Comparison of ENCODE assay signal across 1 cellular context in the genomic region with DNA sequence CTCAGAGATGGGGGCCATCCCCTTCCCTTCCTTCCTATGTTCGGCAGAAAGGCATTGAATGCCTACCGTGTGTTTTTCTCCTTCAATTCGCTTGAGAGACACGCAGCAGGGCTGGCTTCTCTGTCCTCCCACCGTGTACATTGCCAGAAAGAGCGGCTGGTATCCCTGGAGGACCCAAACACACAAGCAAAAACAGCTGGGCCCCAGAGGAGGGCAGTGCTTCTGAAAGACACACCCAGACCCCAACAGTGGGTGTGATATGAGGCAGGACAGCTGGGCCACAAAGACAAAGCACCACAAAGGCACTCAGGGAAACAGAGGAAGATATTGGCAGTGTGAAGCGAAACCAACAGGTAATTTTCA.
TF ChIP-seq lines count a peak whose summit lies in the region.

No MANE protein-coding gene starts in this region.

TF ChIP-seq in GM23338, 12 proteins besides CTCF, POLR2A, EP300 and RAD21:
- TF ChIP-seq, protein P1, sequence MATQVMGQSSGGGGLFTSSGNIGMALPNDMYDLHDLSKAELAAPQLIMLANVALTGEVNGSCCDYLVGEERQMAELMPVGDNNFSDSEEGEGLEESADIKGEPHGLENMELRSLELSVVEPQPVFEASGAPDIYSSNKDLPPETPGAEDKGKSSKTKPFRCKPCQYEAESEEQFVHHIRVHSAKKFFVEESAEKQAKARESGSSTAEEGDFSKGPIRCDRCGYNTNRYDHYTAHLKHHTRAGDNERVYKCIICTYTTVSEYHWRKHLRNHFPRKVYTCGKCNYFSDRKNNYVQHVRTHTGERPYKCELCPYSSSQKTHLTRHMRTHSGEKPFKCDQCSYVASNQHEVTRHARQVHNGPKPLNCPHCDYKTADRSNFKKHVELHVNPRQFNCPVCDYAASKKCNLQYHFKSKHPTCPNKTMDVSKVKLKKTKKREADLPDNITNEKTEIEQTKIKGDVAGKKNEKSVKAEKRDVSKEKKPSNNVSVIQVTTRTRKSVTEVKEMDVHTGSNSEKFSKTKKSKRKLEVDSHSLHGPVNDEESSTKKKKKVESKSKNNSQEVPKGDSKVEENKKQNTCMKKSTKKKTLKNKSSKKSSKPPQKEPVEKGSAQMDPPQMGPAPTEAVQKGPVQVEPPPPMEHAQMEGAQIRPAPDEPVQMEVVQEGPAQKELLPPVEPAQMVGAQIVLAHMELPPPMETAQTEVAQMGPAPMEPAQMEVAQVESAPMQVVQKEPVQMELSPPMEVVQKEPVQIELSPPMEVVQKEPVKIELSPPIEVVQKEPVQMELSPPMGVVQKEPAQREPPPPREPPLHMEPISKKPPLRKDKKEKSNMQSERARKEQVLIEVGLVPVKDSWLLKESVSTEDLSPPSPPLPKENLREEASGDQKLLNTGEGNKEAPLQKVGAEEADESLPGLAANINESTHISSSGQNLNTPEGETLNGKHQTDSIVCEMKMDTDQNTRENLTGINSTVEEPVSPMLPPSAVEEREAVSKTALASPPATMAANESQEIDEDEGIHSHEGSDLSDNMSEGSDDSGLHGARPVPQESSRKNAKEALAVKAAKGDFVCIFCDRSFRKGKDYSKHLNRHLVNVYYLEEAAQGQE (IDR thresholded peaks at IDR 0.05; ENCODE audit: unreplicated experiment) = no peak
- TF ChIP-seq ZNF114 (CRISPR knock-in tag; IDR thresholded peaks at IDR 0.05) (no peak), EZH2 (IDR thresholded peaks at IDR 0.05; ENCODE audit: low read depth, unreplicated experiment) (no peak), CREB1 (CRISPR knock-in tag; IDR thresholded peaks at IDR 0.05; ENCODE audit: low read depth) (no peak), ZNF331 (CRISPR knock-in tag; IDR thresholded peaks at IDR 0.05; ENCODE audit: low read depth) (no peak), POLR2AphosphoS5 (IDR thresholded peaks at IDR 0.05; ENCODE audit: low read depth) (no peak), EZH2phosphoT487 (IDR thresholded peaks at IDR 0.05; ENCODE audit: unreplicated experiment) (no peak), STAT1 (IDR thresholded peaks at IDR 0.05; ENCODE audit: unreplicated experiment) (no peak), NANOG (IDR thresholded peaks at IDR 0.05; ENCODE audit: borderline replicate concordance) (no peak), JUNB (IDR thresholded peaks at IDR 0.05; ENCODE audit: unreplicated experiment) (no peak)
- TF ChIP-seq, protein P2, sequence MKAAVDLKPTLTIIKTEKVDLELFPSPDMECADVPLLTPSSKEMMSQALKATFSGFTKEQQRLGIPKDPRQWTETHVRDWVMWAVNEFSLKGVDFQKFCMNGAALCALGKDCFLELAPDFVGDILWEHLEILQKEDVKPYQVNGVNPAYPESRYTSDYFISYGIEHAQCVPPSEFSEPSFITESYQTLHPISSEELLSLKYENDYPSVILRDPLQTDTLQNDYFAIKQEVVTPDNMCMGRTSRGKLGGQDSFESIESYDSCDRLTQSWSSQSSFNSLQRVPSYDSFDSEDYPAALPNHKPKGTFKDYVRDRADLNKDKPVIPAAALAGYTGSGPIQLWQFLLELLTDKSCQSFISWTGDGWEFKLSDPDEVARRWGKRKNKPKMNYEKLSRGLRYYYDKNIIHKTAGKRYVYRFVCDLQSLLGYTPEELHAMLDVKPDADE (IDR thresholded peaks at IDR 0.05) = no peak
- TF ChIP-seq, protein P3, sequence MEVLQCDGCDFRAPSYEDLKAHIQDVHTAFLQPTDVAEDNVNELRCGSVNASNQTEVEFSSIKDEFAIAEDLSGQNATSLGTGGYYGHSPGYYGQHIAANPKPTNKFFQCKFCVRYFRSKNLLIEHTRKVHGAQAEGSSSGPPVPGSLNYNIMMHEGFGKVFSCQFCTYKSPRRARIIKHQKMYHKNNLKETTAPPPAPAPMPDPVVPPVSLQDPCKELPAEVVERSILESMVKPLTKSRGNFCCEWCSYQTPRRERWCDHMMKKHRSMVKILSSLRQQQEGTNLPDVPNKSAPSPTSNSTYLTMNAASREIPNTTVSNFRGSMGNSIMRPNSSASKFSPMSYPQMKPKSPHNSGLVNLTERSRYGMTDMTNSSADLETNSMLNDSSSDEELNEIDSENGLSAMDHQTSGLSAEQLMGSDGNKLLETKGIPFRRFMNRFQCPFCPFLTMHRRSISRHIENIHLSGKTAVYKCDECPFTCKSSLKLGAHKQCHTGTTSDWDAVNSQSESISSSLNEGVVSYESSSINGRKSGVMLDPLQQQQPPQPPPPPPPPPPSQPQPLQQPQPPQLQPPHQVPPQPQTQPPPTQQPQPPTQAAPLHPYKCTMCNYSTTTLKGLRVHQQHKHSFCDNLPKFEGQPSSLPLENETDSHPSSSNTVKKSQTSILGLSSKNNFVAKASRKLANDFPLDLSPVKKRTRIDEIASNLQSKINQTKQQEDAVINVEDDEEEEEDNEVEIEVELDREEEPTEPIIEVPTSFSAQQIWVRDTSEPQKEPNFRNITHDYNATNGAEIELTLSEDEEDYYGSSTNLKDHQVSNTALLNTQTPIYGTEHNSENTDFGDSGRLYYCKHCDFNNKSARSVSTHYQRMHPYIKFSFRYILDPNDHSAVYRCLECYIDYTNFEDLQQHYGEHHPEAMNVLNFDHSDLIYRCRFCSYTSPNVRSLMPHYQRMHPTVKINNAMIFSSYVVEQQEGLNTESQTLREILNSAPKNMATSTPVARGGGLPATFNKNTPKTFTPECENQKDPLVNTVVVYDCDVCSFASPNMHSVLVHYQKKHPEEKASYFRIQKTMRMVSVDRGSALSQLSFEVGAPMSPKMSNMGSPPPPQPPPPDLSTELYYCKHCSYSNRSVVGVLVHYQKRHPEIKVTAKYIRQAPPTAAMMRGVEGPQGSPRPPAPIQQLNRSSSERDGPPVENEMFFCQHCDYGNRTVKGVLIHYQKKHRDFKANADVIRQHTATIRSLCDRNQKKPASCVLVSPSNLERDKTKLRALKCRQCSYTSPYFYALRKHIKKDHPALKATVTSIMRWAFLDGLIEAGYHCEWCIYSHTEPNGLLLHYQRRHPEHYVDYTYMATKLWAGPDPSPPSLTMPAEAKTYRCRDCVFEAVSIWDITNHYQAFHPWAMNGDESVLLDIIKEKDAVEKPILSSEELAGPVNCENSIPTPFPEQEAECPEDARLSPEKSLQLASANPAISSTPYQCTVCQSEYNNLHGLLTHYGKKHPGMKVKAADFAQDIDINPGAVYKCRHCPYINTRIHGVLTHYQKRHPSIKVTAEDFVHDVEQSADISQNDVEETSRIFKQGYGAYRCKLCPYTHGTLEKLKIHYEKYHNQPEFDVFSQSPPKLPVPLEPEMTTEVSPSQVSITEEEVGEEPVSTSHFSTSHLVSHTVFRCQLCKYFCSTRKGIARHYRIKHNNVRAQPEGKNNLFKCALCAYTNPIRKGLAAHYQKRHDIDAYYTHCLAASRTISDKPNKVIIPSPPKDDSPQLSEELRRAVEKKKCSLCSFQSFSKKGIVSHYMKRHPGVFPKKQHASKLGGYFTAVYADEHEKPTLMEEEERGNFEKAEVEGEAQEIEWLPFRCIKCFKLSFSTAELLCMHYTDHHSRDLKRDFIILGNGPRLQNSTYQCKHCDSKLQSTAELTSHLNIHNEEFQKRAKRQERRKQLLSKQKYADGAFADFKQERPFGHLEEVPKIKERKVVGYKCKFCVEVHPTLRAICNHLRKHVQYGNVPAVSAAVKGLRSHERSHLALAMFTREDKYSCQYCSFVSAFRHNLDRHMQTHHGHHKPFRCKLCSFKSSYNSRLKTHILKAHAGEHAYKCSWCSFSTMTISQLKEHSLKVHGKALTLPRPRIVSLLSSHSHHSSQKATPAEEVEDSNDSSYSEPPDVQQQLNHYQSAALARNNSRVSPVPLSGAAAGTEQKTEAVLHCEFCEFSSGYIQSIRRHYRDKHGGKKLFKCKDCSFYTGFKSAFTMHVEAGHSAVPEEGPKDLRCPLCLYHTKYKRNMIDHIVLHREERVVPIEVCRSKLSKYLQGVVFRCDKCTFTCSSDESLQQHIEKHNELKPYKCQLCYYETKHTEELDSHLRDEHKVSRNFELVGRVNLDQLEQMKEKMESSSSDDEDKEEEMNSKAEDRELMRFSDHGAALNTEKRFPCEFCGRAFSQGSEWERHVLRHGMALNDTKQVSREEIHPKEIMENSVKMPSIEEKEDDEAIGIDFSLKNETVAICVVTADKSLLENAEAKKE (CRISPR knock-in tag; IDR thresholded peaks at IDR 0.05) = no peak
